Comparison of ENCODE assay signal across 14 cellular contexts in genomic region chr11:15776387-15776786, GRCh38.
A peak's percentile ranks its signal among the peaks of the same experiment; 100 is the strongest.
DNase-seq lines count a peak whose midpoint lies in the region; ATAC-seq and TF ChIP-seq lines count a peak whose summit lies in the region.
"Had no signal": no experiment of that assay in that cellular context is flagged by ENCODE, and none has a peak within 500 bp of the region (broad histone marks: within the 10 kb centered on the region; RNA-seq: fewer than 3 reads in every experiment).

No MANE protein-coding gene starts in this region.

- peak overlapping the region; percentile 68 for H3K27ac Mint-ChIP-seq in dendritic cell treated with granulocyte-macrophage colony-stimulating factor and Interleukin-4, amounts not matched to agents 40 ng/mL and 50 ng/mL, for 4 days
- H3K27ac Mint-ChIP-seq in type B pancreatic cell, result peak overlapping the region; percentile 60
- H3K27ac Mint-ChIP-seq: B cell; CD4-positive, CD25-positive, alpha-beta regulatory T cell; CD8-positive, alpha-beta T cell; HFFc6 had no signal

- peaks cover 50% of the 10 kb centered on the region for H3K4me1 Mint-ChIP-seq in dendritic cell treated with granulocyte-macrophage colony-stimulating factor and Interleukin-4, amounts not matched to agents 40 ng/mL and 50 ng/mL, for 4 days (ENCODE audit: low read depth)
- H3K4me1 Mint-ChIP-seq in type B pancreatic cell (ENCODE audit: unreplicated experiment), result peaks cover 48% of the 10 kb centered on the region
- H3K4me1 Mint-ChIP-seq: B cell; CD4-positive, CD25-positive, alpha-beta regulatory T cell had no signal

- no peaks in the 10 kb centered on the region for H3K9me3 Mint-ChIP-seq in dendritic cell treated with granulocyte-macrophage colony-stimulating factor and Interleukin-4, amounts not matched to agents 40 ng/mL and 50 ng/mL, for 4 days
- no peaks in the 10 kb centered on the region for H3K9me3 Mint-ChIP-seq in type B pancreatic cell
- H3K9me3 Mint-ChIP-seq: CD8-positive, alpha-beta T cell had no signal

- no peaks in the 10 kb centered on the region for H3K36me3 Mint-ChIP-seq in dendritic cell treated with granulocyte-macrophage colony-stimulating factor and Interleukin-4, amounts not matched to agents 40 ng/mL and 50 ng/mL, for 4 days (ENCODE audit: low read depth)
- H3K36me3 Mint-ChIP-seq in type B pancreatic cell, result no peaks in the 10 kb centered on the region
- H3K36me3 Mint-ChIP-seq: CD4-positive, CD25-positive, alpha-beta regulatory T cell; CD8-positive, alpha-beta T cell had no signal

- intact Hi-C loops in dendritic cell treated with granulocyte-macrophage colony-stimulating factor and Interleukin-4, amounts not matched to agents 40 ng/mL and 50 ng/mL, for 4 days (cut with micrococcal nuclease), result loop anchor here (10.0 kb wide), 1 partner anchor 828 kb away; no protein-coding TSS in a partner anchor

- ATAC-seq in HG03045 (IDR thresholded peaks at IDR 0.05; ENCODE audit: unreplicated experiment), result no peak
- ATAC-seq: CD8-positive, alpha-beta T cell had no signal

- DNase-seq in DMS 273 (lab: John Stamatoyannopoulos, UW; ENCODE audit: unreplicated experiment), result peak; percentile 4
- DNase-seq in DMS 273 treated with DMSO at 0.1 percent for 48 hours (lab: John Stamatoyannopoulos, UW), result no peak
- no peak for DNase-seq in type B pancreatic cell (ENCODE audit: extremely low spot score, unreplicated experiment)
- DNase-seq in medulla oblongata (ENCODE audit: extremely low spot score), result no peak
- DNase-seq: Caco-2; CD4-positive, CD25-positive, alpha-beta regulatory T cell; CD8-positive, alpha-beta T cell; DMS153; DND-41; GOT3; HFFc6 had no signal

- peaks cover 20% of the 10 kb centered on the region for H3K27me3 Mint-ChIP-seq in dendritic cell treated with granulocyte-macrophage colony-stimulating factor and Interleukin-4, amounts not matched to agents 40 ng/mL and 50 ng/mL, for 4 days
- H3K27me3 Mint-ChIP-seq in type B pancreatic cell, result peaks cover 17% of the 10 kb centered on the region
- H3K27me3 Mint-ChIP-seq: CD4-positive, CD25-positive, alpha-beta regulatory T cell had no signal

- TF ChIP-seq CTCF in type B pancreatic cell (conservative IDR thresholded peaks at IDR 0.05), result no peak

- no peak overlapping the region for H3K4me3 Mint-ChIP-seq in dendritic cell treated with granulocyte-macrophage colony-stimulating factor and Interleukin-4, amounts not matched to agents 40 ng/mL and 50 ng/mL, for 4 days
- H3K4me3 Mint-ChIP-seq in type B pancreatic cell, result no peak overlapping the region
- H3K4me3 Mint-ChIP-seq: B cell; CD4-positive, CD25-positive, alpha-beta regulatory T cell; CD8-positive, alpha-beta T cell; HFFc6 had no signal
